Comparison of ENCODE assay signal across 2 cellular contexts in the genomic region with DNA sequence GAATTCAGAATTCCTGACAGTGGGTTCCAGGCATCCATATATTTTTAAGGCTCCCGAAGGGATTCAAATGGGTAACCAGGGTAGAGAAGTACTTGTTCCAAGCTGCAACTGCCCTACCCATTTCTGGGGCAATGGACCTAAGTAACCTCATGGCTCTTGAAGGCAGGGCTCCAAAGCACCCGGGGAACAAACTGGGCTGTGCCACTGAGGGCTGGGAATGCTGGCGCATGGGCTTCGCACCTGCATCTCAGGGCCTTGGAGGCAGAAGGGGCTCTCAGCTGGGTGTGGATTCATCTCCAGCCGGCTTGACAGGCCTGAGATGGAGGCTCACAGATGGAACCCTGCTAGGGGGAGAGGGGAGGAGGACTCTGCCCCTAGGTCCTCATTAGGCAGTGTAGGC.
TF ChIP-seq lines count a peak whose summit lies in the region.

No MANE protein-coding gene starts in this region.

TF ChIP-seq in GM23338, 12 proteins besides CTCF, POLR2A, EP300 and RAD21 (continued from another document and continues in another):
- TF ChIP-seq, protein P1, sequence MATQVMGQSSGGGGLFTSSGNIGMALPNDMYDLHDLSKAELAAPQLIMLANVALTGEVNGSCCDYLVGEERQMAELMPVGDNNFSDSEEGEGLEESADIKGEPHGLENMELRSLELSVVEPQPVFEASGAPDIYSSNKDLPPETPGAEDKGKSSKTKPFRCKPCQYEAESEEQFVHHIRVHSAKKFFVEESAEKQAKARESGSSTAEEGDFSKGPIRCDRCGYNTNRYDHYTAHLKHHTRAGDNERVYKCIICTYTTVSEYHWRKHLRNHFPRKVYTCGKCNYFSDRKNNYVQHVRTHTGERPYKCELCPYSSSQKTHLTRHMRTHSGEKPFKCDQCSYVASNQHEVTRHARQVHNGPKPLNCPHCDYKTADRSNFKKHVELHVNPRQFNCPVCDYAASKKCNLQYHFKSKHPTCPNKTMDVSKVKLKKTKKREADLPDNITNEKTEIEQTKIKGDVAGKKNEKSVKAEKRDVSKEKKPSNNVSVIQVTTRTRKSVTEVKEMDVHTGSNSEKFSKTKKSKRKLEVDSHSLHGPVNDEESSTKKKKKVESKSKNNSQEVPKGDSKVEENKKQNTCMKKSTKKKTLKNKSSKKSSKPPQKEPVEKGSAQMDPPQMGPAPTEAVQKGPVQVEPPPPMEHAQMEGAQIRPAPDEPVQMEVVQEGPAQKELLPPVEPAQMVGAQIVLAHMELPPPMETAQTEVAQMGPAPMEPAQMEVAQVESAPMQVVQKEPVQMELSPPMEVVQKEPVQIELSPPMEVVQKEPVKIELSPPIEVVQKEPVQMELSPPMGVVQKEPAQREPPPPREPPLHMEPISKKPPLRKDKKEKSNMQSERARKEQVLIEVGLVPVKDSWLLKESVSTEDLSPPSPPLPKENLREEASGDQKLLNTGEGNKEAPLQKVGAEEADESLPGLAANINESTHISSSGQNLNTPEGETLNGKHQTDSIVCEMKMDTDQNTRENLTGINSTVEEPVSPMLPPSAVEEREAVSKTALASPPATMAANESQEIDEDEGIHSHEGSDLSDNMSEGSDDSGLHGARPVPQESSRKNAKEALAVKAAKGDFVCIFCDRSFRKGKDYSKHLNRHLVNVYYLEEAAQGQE (IDR thresholded peaks at IDR 0.05; ENCODE audit: unreplicated experiment) = no peak
- TF ChIP-seq POLR2AphosphoS5 (IDR thresholded peaks at IDR 0.05; ENCODE audit: low read depth) (no peak), EZH2 (IDR thresholded peaks at IDR 0.05; ENCODE audit: low read depth, unreplicated experiment) (no peak), STAT1 (IDR thresholded peaks at IDR 0.05; ENCODE audit: unreplicated experiment) (no peak), ZNF331 (CRISPR knock-in tag; IDR thresholded peaks at IDR 0.05; ENCODE audit: low read depth) (no peak), JUNB (IDR thresholded peaks at IDR 0.05; ENCODE audit: unreplicated experiment) (no peak), ZNF462 (CRISPR knock-in tag; IDR thresholded peaks at IDR 0.05) (no peak), CREB1 (CRISPR knock-in tag; IDR thresholded peaks at IDR 0.05; ENCODE audit: low read depth) (no peak), ZNF114 (CRISPR knock-in tag; IDR thresholded peaks at IDR 0.05) (no peak), NANOG (IDR thresholded peaks at IDR 0.05; ENCODE audit: borderline replicate concordance) (no peak)

TF ChIP-seq in H1, 55 proteins besides CTCF, POLR2A, EP300 and RAD21:
- TF ChIP-seq, protein P2, sequence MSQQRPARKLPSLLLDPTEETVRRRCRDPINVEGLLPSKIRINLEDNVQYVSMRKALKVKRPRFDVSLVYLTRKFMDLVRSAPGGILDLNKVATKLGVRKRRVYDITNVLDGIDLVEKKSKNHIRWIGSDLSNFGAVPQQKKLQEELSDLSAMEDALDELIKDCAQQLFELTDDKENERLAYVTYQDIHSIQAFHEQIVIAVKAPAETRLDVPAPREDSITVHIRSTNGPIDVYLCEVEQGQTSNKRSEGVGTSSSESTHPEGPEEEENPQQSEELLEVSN (IDR thresholded peaks at IDR 0.05) = 0 out of 2 replicates have a peak, but pooled peaks have one; percentile 13
- no peak for TF ChIP-seq BRCA1 (IDR thresholded peaks at IDR 0.05; ENCODE audit: low read depth, low read length)
